Comparison of ENCODE assay signal across 8 cellular contexts in the genomic region with DNA sequence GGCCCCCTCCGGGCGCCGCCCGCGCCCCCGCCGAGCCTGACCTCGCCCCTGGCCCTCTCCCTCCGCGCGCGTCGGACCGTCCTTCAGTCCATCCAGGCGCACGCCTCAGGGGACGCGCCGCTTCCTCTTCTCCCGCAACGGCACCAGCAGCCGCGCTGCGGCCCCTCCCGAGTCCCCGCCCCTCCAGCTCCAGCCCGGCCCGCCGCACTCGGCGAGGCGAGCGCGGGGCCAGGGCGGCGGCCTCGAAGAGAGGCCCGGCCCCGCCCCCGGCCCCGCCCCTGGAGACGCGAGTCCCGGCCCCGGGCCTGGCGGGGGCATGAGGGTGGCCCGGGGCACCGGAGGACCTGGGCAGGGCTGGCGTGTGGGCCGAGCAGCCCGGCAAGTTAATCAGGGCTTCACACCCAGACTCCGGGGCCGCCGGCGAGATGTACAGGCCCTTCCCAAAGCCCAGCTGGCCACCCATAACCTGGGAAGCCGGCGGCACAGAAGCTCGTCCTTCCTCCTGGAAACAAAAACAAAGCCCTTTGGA. TPM values are rescaled to one million over a fixed set of nuclear protein-coding genes. Genes with fewer than 3 reads are reported as not detected.
DNase-seq lines count a peak whose midpoint lies in the region; ATAC-seq, FAIRE-seq and TF ChIP-seq lines count a peak whose summit lies in the region.

A gene (minus strand): TSS at position 157 of the 529 bp plus-strand sequence. CDS start 1,407 bp downstream, outside the sequence.

- H3K4me1 ChIP-seq in Panc1 (ENCODE audit: control insufficient read depth, insufficient read depth, low read length) (peaks cover 5% of the 10 kb centered on the region), upper lobe of left lung (peaks cover 12 to 21% (median 15%) of the 10 kb centered on the region in 4 donors)

- H3K9me3 Mint-ChIP-seq in activated T-helper 17 cell treated with anti-CD3 and anti-CD28 coated beads, Interleukin-2, amount 50 U/mL, for 72 hours, result no peaks in the 10 kb centered on the region

- TF ChIP-seq EP300 in upper lobe of left lung (IDR thresholded peaks at IDR 0.05), result no peak

- TF ChIP-seq CTCF in Panc1 (IDR thresholded peaks at IDR 0.05), result no peak
- no peak for TF ChIP-seq CTCF in upper lobe of left lung (IDR thresholded peaks at IDR 0.05)

- CTCF ChIA-PET in Panc1 (lab: Charles Lee), result no interaction called here

- intact Hi-C loops in Panc1 (cut with micrococcal nuclease; ENCODE audit: unreplicated experiment), result no loop called here

- no peak for FAIRE-seq in frontal cortex (lab: Jason Lieb, UNC)

- H3K27ac ChIP-seq in Panc1 (ENCODE audit: low read length), result no peak within 1 kb of the TSS
- H3K27ac ChIP-seq in upper lobe of left lung, result peak within 1 kb of the TSS in 3 of 4 donors; percentile 19 to 74 (median 48)

- H3K27me3 ChIP-seq in Panc1 (ENCODE audit: control insufficient read depth, insufficient read depth, low read length), result peaks cover 2% of the 10 kb centered on the region; the same call in 1 of the 2 replicates
- H3K27me3 ChIP-seq in upper lobe of left lung, result peaks cover 0 to 10% (median 3%) of the 10 kb centered on the region in 4 donors

- in situ Hi-C loops in Panc1 (cut with HindIII; ENCODE audit: low pct_unique_long_range_greater_than_20kb, low sequenced_read_pairs), result no loop called here

- peak; percentile 50 for ATAC-seq in HG03520 (IDR thresholded peaks at IDR 0.05; ENCODE audit: unreplicated experiment)
- ATAC-seq in Panc1, result peak; percentile 94
- ATAC-seq in activated T-helper 17 cell treated with anti-CD3 and anti-CD28 coated beads, Interleukin-2, amount 50 U/mL, for 72 hours (replicated peaks), result peak; percentile 92
- peak; percentile 75 to 93 for ATAC-seq in upper lobe of left lung (ENCODE audit: low FRiP score in 2 of 2)
- ATAC-seq in HG02938 (IDR thresholded peaks at IDR 0.05; ENCODE audit: unreplicated experiment), result no peak

- peaks cover 15% of the 10 kb centered on the region for H3K27me3 Mint-ChIP-seq in activated T-helper 17 cell treated with anti-CD3 and anti-CD28 coated beads, Interleukin-2, amount 50 U/mL, for 72 hours

- no peaks in the 10 kb centered on the region; the same call in 1 of the 2 replicates for H3K36me3 ChIP-seq in Panc1 (ENCODE audit: control insufficient read depth, insufficient read depth, low read length)
- no peaks in the 10 kb centered on the region for H3K36me3 ChIP-seq in upper lobe of left lung

- BruUV-seq in Panc1 (replicated peaks; lab: Mats Ljungman, UMichigan), result no TSS peak

- no peaks in the 10 kb centered on the region for H3K9me3 ChIP-seq in Panc1 (ENCODE audit: control insufficient read depth, insufficient read depth, low read depth, low read length)
- H3K9me3 ChIP-seq in upper lobe of left lung, result no peaks in the 10 kb centered on the region

- TF ChIP-seq POLR2A in upper lobe of left lung (IDR thresholded peaks at IDR 0.05), result peak in 1 of 4 donors; percentile 65

- 0 to 5% methylated on average over 3 to 19 of the region's 58 CpGs for WGBS in upper lobe of left lung, 2 donors

- H3K4me1 Mint-ChIP-seq in activated T-helper 17 cell treated with anti-CD3 and anti-CD28 coated beads, Interleukin-2, amount 50 U/mL, for 72 hours, result no peaks in the 10 kb centered on the region

- H3K36me3 Mint-ChIP-seq in activated T-helper 17 cell treated with anti-CD3 and anti-CD28 coated beads, Interleukin-2, amount 50 U/mL, for 72 hours (ENCODE audit: low read depth), result no peaks in the 10 kb centered on the region

- peak within 1 kb of the TSS; percentile 72 for H3K4me3 Mint-ChIP-seq in activated T-helper 17 cell treated with anti-CD3 and anti-CD28 coated beads, Interleukin-2, amount 50 U/mL, for 72 hours

- DNase-seq in Panc1 (ENCODE audit: low read depth, low spot score), result no peak
- peak; percentile 56 to 64 for DNase-seq in frontal cortex (ENCODE audit: low spot score in 2 of 2)
- no peak for DNase-seq in occipital lobe (lab: John Stamatoyannopoulos, UW)
- peak; percentile 83 to 95 for DNase-seq in upper lobe of left lung

- POLR2A ChIA-PET in Panc1 (lab: Charles Lee), result interaction anchor here (0.6 kb wide), 1 partner anchor 102 kb away, joined by 3 read pairs; no protein-coding TSS in a partner anchor

- H3K27ac Mint-ChIP-seq in activated T-helper 17 cell treated with anti-CD3 and anti-CD28 coated beads, Interleukin-2, amount 50 U/mL, for 72 hours, result no peak within 1 kb of the TSS

- H3K4me3 ChIP-seq in GM08714 (ENCODE audit: low read length) (peak within 1 kb of the TSS; percentile 67), Panc1 (ENCODE audit: low read depth in 2 of 2, low read length in 2 of 2) (peak within 1 kb of the TSS; percentile 56 to 64), upper lobe of left lung (peak within 1 kb of the TSS; percentile 60 to 72 (median 66))

RNA-seq across cellular contexts. Expression of the gene that starts here (rescaled TPM):
- total RNA-seq in Panc1 (2021; ENCODE audit: unreplicated experiment), result 9.3 TPM
- 10.1 TPM for polyA plus RNA-seq in Panc1 (2012; ENCODE audit: insufficient read length)
- total RNA-seq in activated T-helper 17 cell treated with anti-CD3 and anti-CD28 coated beads, Interleukin-2, amount 50 U/mL, for 72 hours, result 1 to 10 TPM; 2.1 to 10.0 TPM
- 134 TPM for total RNA-seq in frontal cortex
- total RNA-seq in occipital lobe, result 115 TPM
- total RNA-seq in upper lobe of left lung, result 10 to 100 TPM; 15.1 to 28.3 (median 23.7) TPM

Comparison
In these comparisons a context has a peak if more than half of its experiments do, and no peak if none do; other contexts are left out.
1. DNase-seq: peak in frontal cortex (2 of 2) and upper lobe of left lung (2 of 2); none in Panc1 (single experiment) and occipital lobe (single experiment).
2. Peak in every context shown above with its lines, with median percentiles within 50 percentile points of each other: H3K4me3 ChIP-seq.